ENCODE assay signal across 3 cellular contexts in the genomic region with DNA sequence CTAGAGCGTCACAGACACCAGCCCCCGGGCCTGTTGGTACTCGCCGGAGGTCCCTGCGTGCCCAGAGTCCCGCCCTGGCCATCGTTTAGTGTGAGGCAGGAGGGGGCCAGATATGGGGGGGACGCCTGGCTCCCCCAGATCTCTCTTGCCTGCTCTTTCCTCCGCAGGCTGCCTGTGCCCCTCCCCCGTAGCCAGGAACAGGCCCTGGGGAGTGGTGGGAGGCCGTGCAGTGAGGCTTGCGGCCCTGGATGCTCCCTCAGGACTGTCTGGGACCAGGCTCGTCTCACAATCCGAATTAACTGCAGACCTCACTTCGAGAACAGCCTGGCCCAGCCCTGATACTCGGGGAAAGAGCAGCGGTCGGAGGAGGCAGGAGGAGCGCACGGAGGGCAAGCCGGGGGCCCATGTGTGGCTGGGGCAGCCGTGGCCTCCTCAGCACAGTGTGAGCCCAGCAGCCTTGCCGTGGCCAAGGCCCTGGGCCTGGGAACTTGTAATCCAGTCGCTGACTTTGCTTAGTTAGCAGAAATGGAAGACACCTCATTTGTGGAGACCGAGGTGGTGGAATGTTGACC.
TF ChIP-seq lines count a peak whose summit lies in the region.

No MANE protein-coding gene starts in this region.

TF ChIP-seq in WTC11, 78 proteins besides CTCF, POLR2A, EP300 and RAD21:
- no peak for TF ChIP-seq GRHL2 (CRISPR knock-in tag; IDR thresholded peaks at IDR 0.05; ENCODE audit: insufficient replicate concordance, severe bottlenecking)
- no peak for TF ChIP-seq SMAD4 (CRISPR knock-in tag; IDR thresholded peaks at IDR 0.05)
- TF ChIP-seq, protein P1, sequence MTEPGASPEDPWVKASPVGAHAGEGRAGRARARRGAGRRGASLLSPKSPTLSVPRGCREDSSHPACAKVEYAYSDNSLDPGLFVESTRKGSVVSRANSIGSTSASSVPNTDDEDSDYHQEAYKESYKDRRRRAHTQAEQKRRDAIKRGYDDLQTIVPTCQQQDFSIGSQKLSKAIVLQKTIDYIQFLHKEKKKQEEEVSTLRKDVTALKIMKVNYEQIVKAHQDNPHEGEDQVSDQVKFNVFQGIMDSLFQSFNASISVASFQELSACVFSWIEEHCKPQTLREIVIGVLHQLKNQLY (CRISPR knock-in tag; IDR thresholded peaks at IDR 0.05) = no peak
- TF ChIP-seq ZNF671 (CRISPR knock-in tag; IDR thresholded peaks at IDR 0.05) = no peak
- no peak for TF ChIP-seq ETV6 (CRISPR knock-in tag; IDR thresholded peaks at IDR 0.05)
- TF ChIP-seq, protein P2, sequence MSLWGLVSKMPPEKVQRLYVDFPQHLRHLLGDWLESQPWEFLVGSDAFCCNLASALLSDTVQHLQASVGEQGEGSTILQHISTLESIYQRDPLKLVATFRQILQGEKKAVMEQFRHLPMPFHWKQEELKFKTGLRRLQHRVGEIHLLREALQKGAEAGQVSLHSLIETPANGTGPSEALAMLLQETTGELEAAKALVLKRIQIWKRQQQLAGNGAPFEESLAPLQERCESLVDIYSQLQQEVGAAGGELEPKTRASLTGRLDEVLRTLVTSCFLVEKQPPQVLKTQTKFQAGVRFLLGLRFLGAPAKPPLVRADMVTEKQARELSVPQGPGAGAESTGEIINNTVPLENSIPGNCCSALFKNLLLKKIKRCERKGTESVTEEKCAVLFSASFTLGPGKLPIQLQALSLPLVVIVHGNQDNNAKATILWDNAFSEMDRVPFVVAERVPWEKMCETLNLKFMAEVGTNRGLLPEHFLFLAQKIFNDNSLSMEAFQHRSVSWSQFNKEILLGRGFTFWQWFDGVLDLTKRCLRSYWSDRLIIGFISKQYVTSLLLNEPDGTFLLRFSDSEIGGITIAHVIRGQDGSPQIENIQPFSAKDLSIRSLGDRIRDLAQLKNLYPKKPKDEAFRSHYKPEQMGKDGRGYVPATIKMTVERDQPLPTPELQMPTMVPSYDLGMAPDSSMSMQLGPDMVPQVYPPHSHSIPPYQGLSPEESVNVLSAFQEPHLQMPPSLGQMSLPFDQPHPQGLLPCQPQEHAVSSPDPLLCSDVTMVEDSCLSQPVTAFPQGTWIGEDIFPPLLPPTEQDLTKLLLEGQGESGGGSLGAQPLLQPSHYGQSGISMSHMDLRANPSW (CRISPR knock-in tag; conservative IDR thresholded peaks at IDR 0.05; ENCODE audit: low read depth) = no peak
- TF ChIP-seq, protein P3, sequence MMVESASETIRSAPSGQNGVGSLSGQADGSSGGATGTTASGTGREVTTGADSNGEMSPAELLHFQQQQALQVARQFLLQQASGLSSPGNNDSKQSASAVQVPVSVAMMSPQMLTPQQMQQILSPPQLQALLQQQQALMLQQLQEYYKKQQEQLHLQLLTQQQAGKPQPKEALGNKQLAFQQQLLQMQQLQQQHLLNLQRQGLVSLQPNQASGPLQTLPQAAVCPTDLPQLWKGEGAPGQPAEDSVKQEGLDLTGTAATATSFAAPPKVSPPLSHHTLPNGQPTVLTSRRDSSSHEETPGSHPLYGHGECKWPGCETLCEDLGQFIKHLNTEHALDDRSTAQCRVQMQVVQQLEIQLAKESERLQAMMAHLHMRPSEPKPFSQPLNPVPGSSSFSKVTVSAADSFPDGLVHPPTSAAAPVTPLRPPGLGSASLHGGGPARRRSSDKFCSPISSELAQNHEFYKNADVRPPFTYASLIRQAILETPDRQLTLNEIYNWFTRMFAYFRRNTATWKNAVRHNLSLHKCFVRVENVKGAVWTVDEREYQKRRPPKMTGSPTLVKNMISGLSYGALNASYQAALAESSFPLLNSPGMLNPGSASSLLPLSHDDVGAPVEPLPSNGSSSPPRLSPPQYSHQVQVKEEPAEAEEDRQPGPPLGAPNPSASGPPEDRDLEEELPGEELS (CRISPR knock-in tag; IDR thresholded peaks at IDR 0.05) = no peak
- TF ChIP-seq, protein P4, sequence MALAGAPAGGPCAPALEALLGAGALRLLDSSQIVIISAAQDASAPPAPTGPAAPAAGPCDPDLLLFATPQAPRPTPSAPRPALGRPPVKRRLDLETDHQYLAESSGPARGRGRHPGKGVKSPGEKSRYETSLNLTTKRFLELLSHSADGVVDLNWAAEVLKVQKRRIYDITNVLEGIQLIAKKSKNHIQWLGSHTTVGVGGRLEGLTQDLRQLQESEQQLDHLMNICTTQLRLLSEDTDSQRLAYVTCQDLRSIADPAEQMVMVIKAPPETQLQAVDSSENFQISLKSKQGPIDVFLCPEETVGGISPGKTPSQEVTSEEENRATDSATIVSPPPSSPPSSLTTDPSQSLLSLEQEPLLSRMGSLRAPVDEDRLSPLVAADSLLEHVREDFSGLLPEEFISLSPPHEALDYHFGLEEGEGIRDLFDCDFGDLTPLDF (CRISPR knock-in tag; IDR thresholded peaks at IDR 0.05) = no peak

TF ChIP-seq in HepG2, 621 proteins besides CTCF, POLR2A, EP300 and RAD21:
- TF ChIP-seq MAFF (IDR thresholded peaks at IDR 0.05; ENCODE audit: low read depth, low read length) (peak; percentile 50; the same call in 1 of the 2 replicates), MTF2 (CRISPR knock-in tag; IDR thresholded peaks at IDR 0.05; ENCODE audit: borderline replicate concordance) (0 out of 2 replicates have a peak, but pooled peaks have one; percentile 9), MAFK (conservative IDR thresholded peaks at IDR 0.05 in 1 of 2, IDR thresholded peaks at IDR 0.05 in 1 of 2; ENCODE audit: low read length in 2 of 2) (peak; percentile 73 to 81), HNRNPL (IDR thresholded peaks at IDR 0.05; ENCODE audit: low read depth, low read length) (no peak)
- TF ChIP-seq, protein P5, sequence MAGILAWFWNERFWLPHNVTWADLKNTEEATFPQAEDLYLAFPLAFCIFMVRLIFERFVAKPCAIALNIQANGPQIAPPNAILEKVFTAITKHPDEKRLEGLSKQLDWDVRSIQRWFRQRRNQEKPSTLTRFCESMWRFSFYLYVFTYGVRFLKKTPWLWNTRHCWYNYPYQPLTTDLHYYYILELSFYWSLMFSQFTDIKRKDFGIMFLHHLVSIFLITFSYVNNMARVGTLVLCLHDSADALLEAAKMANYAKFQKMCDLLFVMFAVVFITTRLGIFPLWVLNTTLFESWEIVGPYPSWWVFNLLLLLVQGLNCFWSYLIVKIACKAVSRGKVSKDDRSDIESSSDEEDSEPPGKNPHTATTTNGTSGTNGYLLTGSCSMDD (CRISPR knock-in tag; IDR thresholded peaks at IDR 0.05) = no peak

TF ChIP-seq in HEK293T, 16 proteins besides CTCF, POLR2A, EP300 and RAD21:
- TF ChIP-seq SUZ12 (IDR thresholded peaks at IDR 0.05) (no peak), ZNF384 (IDR thresholded peaks at IDR 0.05) (no peak), CTBP1 (IDR thresholded peaks at IDR 0.05; ENCODE audit: borderline replicate concordance) (no peak), TARDBP (IDR thresholded peaks at IDR 0.05) (no peak), ARNT (IDR thresholded peaks at IDR 0.05) (no peak)
